19 cellular contexts compared by ENCODE assay signal in genomic region chr19:1129535-1129934, GRCh38. TPM values are rescaled to one million over a fixed set of nuclear protein-coding genes. Genes with fewer than 3 reads are reported as not detected.
DNase-seq lines count a peak whose midpoint lies in the region; ATAC-seq and TF ChIP-seq lines count a peak whose summit lies in the region.
"Had no signal": no experiment of that assay in that cellular context is flagged by ENCODE, and none has a peak within 500 bp of the region (broad histone marks: within the 10 kb centered on the region; RNA-seq: fewer than 3 reads in every experiment).

No MANE protein-coding gene starts in this region.

- peak overlapping the region; percentile 43; the same call in 1 of the 2 replicates for H2AK5ac ChIP-seq in IMR-90 (ENCODE audit: low read depth, low read length)

- no peak for ATAC-seq in IMR-90 (ENCODE audit: low read depth)
- ATAC-seq: body of pancreas had no signal

- H3K23ac ChIP-seq in IMR-90 (ENCODE audit: low read depth, low read length) = no peak overlapping the region

- H3K9me1 ChIP-seq in IMR-90 (ENCODE audit: insufficient read depth, low read length) = peaks cover 12% of the 10 kb centered on the region

- POLR2A ChIA-PET in IMR-90 (lab: Charles Lee; ENCODE audit: unreplicated experiment) = no interaction called here

- CTCF ChIA-PET in activated naive CD4-positive, alpha-beta T cell treated with anti-CD3 and anti-CD28 coated beads for 36 hours (lab: Charles Lee) = interaction anchor here (1.0 kb wide), 1 partner anchor 16 kb away, joined by 3 read pairs; no protein-coding TSS in a partner anchor
- CTCF ChIA-PET in IMR-90 (lab: Yijun Ruan, JAX) = interaction anchor here (0.5 kb wide), 1 partner anchor 64 kb away, joined by 3 read pairs; no protein-coding TSS in a partner anchor

- no peak overlapping the region for H3K27ac ChIP-seq in IMR-90 (ENCODE audit: insufficient read depth, low read length)
- no peak overlapping the region for H3K27ac ChIP-seq in transverse colon
- H3K27ac ChIP-seq: body of pancreas, epithelial cell of prostate, WERI-Rb-1 had no signal

- no peak overlapping the region for H3K18ac ChIP-seq in IMR-90 (ENCODE audit: low read depth, low read length)

- H3K27me3 Mint-ChIP-seq in activated naive CD4-positive, alpha-beta T cell treated with anti-CD3 and anti-CD28 coated beads for 36 hours (ENCODE audit: low read depth) = no peaks in the 10 kb centered on the region
- no peaks in the 10 kb centered on the region for H3K27me3 Mint-ChIP-seq in dendritic cell treated with granulocyte-macrophage colony-stimulating factor and Interleukin-4, amounts not matched to agents 40 ng/mL and 50 ng/mL, for 4 days

- H2BK120ac ChIP-seq in IMR-90 (ENCODE audit: low read depth, low read length) = no peak overlapping the region

- 95% methylated on average over 15 of the region's 18 CpGs; no CpG with 5 or more reads in 1 of the 2 experiments for WGBS in IMR-90 (ENCODE audit: extremely low coverage in 2 of 2, insufficient read length in 1 of 2), 2 experiments
- 94% methylated on average over 16 of the region's 18 CpGs; no CpG with 5 or more reads in 1 of the 2 donors for WGBS in transverse colon (ENCODE audit: low coverage in 1 of 2), 2 donors

- TF ChIP-seq POLR2A in IMR-90 (IDR thresholded peaks at IDR 0.05; ENCODE audit: low read depth, low read length) (no peak), transverse colon (IDR thresholded peaks at IDR 0.05) (no peak)

- DNase-seq in activated naive CD4-positive, alpha-beta T cell treated with anti-CD3 and anti-CD28 coated beads for 36 hours = no peak
- DNase-seq in activated naive CD4-positive, alpha-beta T cell treated with anti-CD3 and anti-CD28 coated beads, Interleukin-2, amount 50 U/mL, for 16 hours = no peak
- no peak for DNase-seq in IMR-90
- no peak for DNase-seq in transverse colon
- no peak for DNase-seq in activated CD4-positive, CD25-positive, alpha-beta regulatory T cell (lab: John Stamatoyannopoulos, UW)
- DNase-seq in head of caudate nucleus = no peak
- DNase-seq: body of pancreas, cortex of kidney, glutamatergic neuron, immature natural killer cell, NCI-H226, nephron progenitor cell, SW 1271, WERI-Rb-1 had no signal

- no peak for TF ChIP-seq CTCF in IMR-90 (conservative IDR thresholded peaks at IDR 0.05; ENCODE audit: low read depth, low read length)
- no peak for TF ChIP-seq CTCF in transverse colon (IDR thresholded peaks at IDR 0.05)

- H3K36me3 Mint-ChIP-seq in activated naive CD4-positive, alpha-beta T cell treated with anti-CD3 and anti-CD28 coated beads for 36 hours (ENCODE audit: low read depth) = peaks cover 31% of the 10 kb centered on the region
- peaks cover 81% of the 10 kb centered on the region for H3K36me3 Mint-ChIP-seq in dendritic cell treated with granulocyte-macrophage colony-stimulating factor and Interleukin-4, amounts not matched to agents 40 ng/mL and 50 ng/mL, for 4 days (ENCODE audit: low read depth)

- peaks cover 40% of the 10 kb centered on the region for H4K20me1 ChIP-seq in IMR-90 (ENCODE audit: insufficient read depth, low read length)

- H2AFZ ChIP-seq in IMR-90 (replicated peaks; ENCODE audit: low read length, poor library complexity) = no peak overlapping the region

- H3K56ac ChIP-seq in IMR-90 (ENCODE audit: extremely low read depth, insufficient read depth, low read length) = no peak overlapping the region

- H4K5ac ChIP-seq in IMR-90 (ENCODE audit: low read depth, low read length) = no peak overlapping the region

- no peak overlapping the region for H3K4ac ChIP-seq in IMR-90 (ENCODE audit: low read depth, low read length)

- dilution Hi-C loops in IMR-90 (cut with HindIII; ENCODE audit: low sequenced_read_pairs, unreplicated experiment) = no loop called here

- no peak overlapping the region for H4K91ac ChIP-seq in IMR-90 (ENCODE audit: insufficient read depth, low read depth, low read length)

- in situ Hi-C loops in IMR-90 (cut with MboI; ENCODE audit: low sequenced_read_pairs) = no loop called here
- in situ Hi-C loops in transverse colon (cut with MboI; ENCODE audit: low pct_ligation_motif_present in 1 of 4, low pct_unique_long_range_greater_than_20kb in 1 of 4, low sequenced_read_pairs in 3 of 4) = no loop called here

- H2BK20ac ChIP-seq in IMR-90 (ENCODE audit: low read depth, low read length) = no peak overlapping the region

- peaks cover 47% of the 10 kb centered on the region for H3K36me3 ChIP-seq in IMR-90 (ENCODE audit: control insufficient read depth, insufficient read depth, low read length)
- peaks cover 45% of the 10 kb centered on the region for H3K36me3 ChIP-seq in skeletal muscle satellite cell (ENCODE audit: insufficient read depth, low read length)
- H3K36me3 ChIP-seq in transverse colon = peaks cover 0 to 18% (median 3%) of the 10 kb centered on the region in 4 donors

- H3K79me1 ChIP-seq in IMR-90 (ENCODE audit: low read depth in 1 of 2, low read length in 2 of 2) = peaks cover 30 to 79% of the 10 kb centered on the region in 2 experiments; a peak in 3 of 4 replicates

- TF ChIP-seq EP300 in transverse colon (IDR thresholded peaks at IDR 0.05; ENCODE audit: low read depth) = no peak

- peak overlapping the region; percentile 95 for H3K4me3 Mint-ChIP-seq in activated naive CD4-positive, alpha-beta T cell treated with anti-CD3 and anti-CD28 coated beads for 36 hours
- peak overlapping the region; percentile 28 for H3K4me3 Mint-ChIP-seq in dendritic cell treated with granulocyte-macrophage colony-stimulating factor and Interleukin-4, amounts not matched to agents 40 ng/mL and 50 ng/mL, for 4 days
- H3K4me3 Mint-ChIP-seq: nephron progenitor cell had no signal

- no peak overlapping the region for H3K4me2 ChIP-seq in IMR-90 (ENCODE audit: low read depth, low read length)
- H3K4me2 ChIP-seq in skeletal muscle satellite cell (ENCODE audit: low read length) = peak overlapping the region; percentile 91

- H2AK9ac ChIP-seq in IMR-90 (replicated peaks; ENCODE audit: low read depth, low read length, poor library complexity) = peak overlapping the region; percentile 9

- no peak overlapping the region for H3K4me3 ChIP-seq in IMR-90 (ENCODE audit: insufficient read depth, low read depth, low read length)
- no peak overlapping the region for H3K4me3 ChIP-seq in skeletal muscle satellite cell (ENCODE audit: low read length)
- H3K4me3 ChIP-seq in transverse colon = no peak overlapping the region
- H3K4me3 ChIP-seq: body of pancreas, HAP-1, lung had no signal

- TF ChIP-seq RAD21 in IMR-90 (IDR thresholded peaks at IDR 0.05; ENCODE audit: low read length) = no peak

- H3K9me3 ChIP-seq in IMR-90 (ENCODE audit: control insufficient read depth, insufficient read depth, low read length) = no peaks in the 10 kb centered on the region
- no peaks in the 10 kb centered on the region for H3K9me3 ChIP-seq in skeletal muscle satellite cell (replicated peaks; ENCODE audit: low read length)
- no peaks in the 10 kb centered on the region for H3K9me3 ChIP-seq in transverse colon
- H3K9me3 ChIP-seq: body of pancreas, HAP-1 had no signal

- intact Hi-C loops in activated naive CD4-positive, alpha-beta T cell treated with anti-CD3 and anti-CD28 coated beads for 36 hours (cut with micrococcal nuclease) = no loop called here
- intact Hi-C loops in IMR-90 (cut with micrococcal nuclease) = no loop called here
- intact Hi-C loops in dendritic cell treated with granulocyte-macrophage colony-stimulating factor and Interleukin-4, amounts not matched to agents 40 ng/mL and 50 ng/mL, for 4 days (cut with micrococcal nuclease) = no loop called here
- intact Hi-C loops in transverse colon (cut with DNase I; ENCODE audit: low total_unique reads) = no loop called here
- intact Hi-C loops in head of caudate nucleus (cut with DNase I) = no loop called here

- no TSS peak for BruUV-seq in IMR-90 (replicated peaks; lab: Mats Ljungman, UMichigan)

- H3K9ac ChIP-seq in IMR-90 (ENCODE audit: low read depth, low read length) = no peak overlapping the region
- H3K9ac ChIP-seq in skeletal muscle satellite cell (ENCODE audit: low read depth, low read length) = no peak overlapping the region

- H2BK15ac ChIP-seq in IMR-90 (ENCODE audit: low read depth, low read length) = no peak overlapping the region

- peaks cover 29% of the 10 kb centered on the region for H3K4me1 ChIP-seq in IMR-90 (ENCODE audit: control insufficient read depth, insufficient read depth, low read length)
- peaks cover 59% of the 10 kb centered on the region for H3K4me1 ChIP-seq in skeletal muscle satellite cell (ENCODE audit: control insufficient read depth, insufficient read depth, low read length)
- H3K4me1 ChIP-seq in transverse colon = peaks cover 13 to 62% (median 41%) of the 10 kb centered on the region in 4 donors
- H3K4me1 ChIP-seq: HAP-1 had no signal

- H2BK5ac ChIP-seq in IMR-90 (ENCODE audit: low read depth, low read length, poor library complexity, severe bottlenecking) = no peak overlapping the region

- H3K9me3 Mint-ChIP-seq in activated naive CD4-positive, alpha-beta T cell treated with anti-CD3 and anti-CD28 coated beads for 36 hours = no peaks in the 10 kb centered on the region
- H3K9me3 Mint-ChIP-seq in dendritic cell treated with granulocyte-macrophage colony-stimulating factor and Interleukin-4, amounts not matched to agents 40 ng/mL and 50 ng/mL, for 4 days = no peaks in the 10 kb centered on the region
- H3K9me3 Mint-ChIP-seq: nephron progenitor cell had no signal

- no peak overlapping the region for H4K8ac ChIP-seq in IMR-90 (ENCODE audit: low read depth in 2 of 2, low read length in 2 of 2)

- no peaks in the 10 kb centered on the region for H3K27me3 ChIP-seq in IMR-90 (ENCODE audit: control insufficient read depth, insufficient read depth, low read length)
- no peaks in the 10 kb centered on the region for H3K27me3 ChIP-seq in skeletal muscle satellite cell (ENCODE audit: control insufficient read depth, insufficient read depth, low read length)
- H3K27me3 ChIP-seq in transverse colon = no peaks in the 10 kb centered on the region
- H3K27me3 ChIP-seq: body of pancreas had no signal

- peak overlapping the region; percentile 97 for H3K27ac Mint-ChIP-seq in activated naive CD4-positive, alpha-beta T cell treated with anti-CD3 and anti-CD28 coated beads for 36 hours
- peak overlapping the region; percentile 89 for H3K27ac Mint-ChIP-seq in dendritic cell treated with granulocyte-macrophage colony-stimulating factor and Interleukin-4, amounts not matched to agents 40 ng/mL and 50 ng/mL, for 4 days
- H3K27ac Mint-ChIP-seq: nephron progenitor cell had no signal

- peaks cover 40% of the 10 kb centered on the region for H3K4me1 Mint-ChIP-seq in activated naive CD4-positive, alpha-beta T cell treated with anti-CD3 and anti-CD28 coated beads for 36 hours (ENCODE audit: low read depth)
- H3K4me1 Mint-ChIP-seq in dendritic cell treated with granulocyte-macrophage colony-stimulating factor and Interleukin-4, amounts not matched to agents 40 ng/mL and 50 ng/mL, for 4 days (ENCODE audit: low read depth) = peaks cover 83% of the 10 kb centered on the region

- H3K14ac ChIP-seq in IMR-90 (replicated peaks; ENCODE audit: low read depth, low read length) = no peak overlapping the region

RNA-seq across cellular contexts. Expression of gene GPX4, which starts 25.7 kb away (rescaled TPM):
- 100 to 1,000 TPM; 244 to 253 TPM for total RNA-seq in activated naive CD4-positive, alpha-beta T cell treated with anti-CD3 and anti-CD28 coated beads for 36 hours
- total RNA-seq in IMR-90 (2012; rRNA removed) (357 and 415 TPM in 2 replicates), transverse colon (100 to 1,000 TPM; 115 to 426 (median 261) TPM)
- polyA plus RNA-seq in IMR-90 (2012; rRNA removed) = 1,083 and 1,136 TPM in 2 replicates
- polyA plus RNA-seq in IMR-90 (2012; cell fraction: cytosol; rRNA removed) = 2,056 and 2,058 TPM in 2 replicates
- 1,128 and 1,215 TPM in 2 replicates for polyA plus RNA-seq in IMR-90 (2012; cell fraction: nucleus; rRNA removed; ENCODE audit: low replicate concordance)
- total RNA-seq in skeletal muscle satellite cell (2012; rRNA removed) = 339 and 487 TPM in 2 replicates

RNA-seq across cellular contexts. Expression of gene POLR2E, which starts 34.4 kb away (rescaled TPM):
- 100 to 1,000 TPM; 238 to 258 TPM for total RNA-seq in activated naive CD4-positive, alpha-beta T cell treated with anti-CD3 and anti-CD28 coated beads for 36 hours
- total RNA-seq in IMR-90 (2012; rRNA removed) (195 and 294 TPM in 2 replicates), transverse colon (100 to 1,000 TPM in 2 of 4 donors, 10 to 100 TPM in 2; 74.8 to 167 (median 103) TPM)
- 391 and 449 TPM in 2 replicates for polyA plus RNA-seq in IMR-90 (2012; rRNA removed)
- polyA plus RNA-seq in IMR-90 (2012; cell fraction: cytosol; rRNA removed) = 408 and 821 TPM in 2 replicates
- polyA plus RNA-seq in IMR-90 (2012; cell fraction: nucleus; rRNA removed; ENCODE audit: low replicate concordance) = 242 and 436 TPM in 2 replicates
- total RNA-seq in skeletal muscle satellite cell (2012; rRNA removed) = 102 and 112 TPM in 2 replicates

RNA-seq across cellular contexts. Expression of gene SBNO2, which starts 44.5 kb away (rescaled TPM):
- 100 to 1,000 TPM; 112 to 117 TPM for total RNA-seq in activated naive CD4-positive, alpha-beta T cell treated with anti-CD3 and anti-CD28 coated beads for 36 hours
- total RNA-seq in IMR-90 (2012; rRNA removed) (13.4 and 13.6 TPM in 2 replicates), transverse colon (100 to 1,000 TPM in 1 of 4 donors, 10 to 100 TPM in 3; 34.5 to 142 (median 48.3) TPM)
- polyA plus RNA-seq in IMR-90 (2012; rRNA removed) = 40.4 and 40.5 TPM in 2 replicates
- polyA plus RNA-seq in IMR-90 (2012; cell fraction: cytosol; rRNA removed) = 16.4 and 33.2 TPM in 2 replicates
- 123 and 292 TPM in 2 replicates for polyA plus RNA-seq in IMR-90 (2012; cell fraction: nucleus; rRNA removed; ENCODE audit: low replicate concordance)
- 43.3 and 44.1 TPM in 2 replicates for total RNA-seq in skeletal muscle satellite cell (2012; rRNA removed)
